ENCODE assay signal across 24 cellular contexts in the genomic region with DNA sequence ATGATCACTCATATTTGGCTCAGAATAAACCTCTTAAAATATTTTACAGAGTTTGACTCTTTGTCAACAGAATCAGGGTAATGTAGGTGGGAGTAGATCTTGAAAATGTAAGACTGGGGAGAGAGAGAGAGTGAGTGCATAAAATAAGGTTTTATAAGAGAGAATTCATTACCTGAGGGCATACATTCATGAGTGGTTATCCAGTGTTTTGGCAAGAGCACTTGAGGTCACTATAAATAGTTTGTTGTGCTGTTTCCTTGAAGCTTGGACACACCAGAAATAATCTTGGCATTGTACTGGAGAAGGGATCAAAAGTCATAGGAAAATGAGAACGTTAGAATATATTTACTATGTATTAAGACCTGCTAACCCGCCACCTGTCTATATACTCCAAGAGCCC. TPM values are rescaled to one million over a fixed set of nuclear protein-coding genes. Genes with fewer than 3 reads are reported as not detected.
"Had no signal": no experiment of that assay in that cellular context is flagged by ENCODE, and none has a peak within 500 bp of the region (broad histone marks: within the 10 kb centered on the region; RNA-seq: fewer than 3 reads in every experiment).

No MANE protein-coding gene starts in this region.

- H3K4me3 ChIP-seq: cardiac muscle cell, SK-N-MC had no signal

- DNase-seq: activated B cell treated with CpG ODN at 0.5 μM for 24 hours; activated CD4-positive, alpha-beta T cell treated with anti-CD3 and anti-CD28 coated beads for 1 hour; activated CD4-positive, alpha-beta T cell treated with anti-CD3 and anti-CD28 coated beads, Interleukin-2, amount 10 ng/mL, durations not matched to agents 24 days and 14 days; activated CD4-positive, alpha-beta T cell treated with anti-CD3 and anti-CD28 coated beads, Interleukin-2, amount 50 U/mL, for 48 hours; activated CD8-positive, alpha-beta memory T cell treated with anti-CD3 and anti-CD28 coated beads, Interleukin-2, amount 10 ng/mL, durations not matched to agents 7 days and 5 days; activated effector memory CD4-positive, alpha-beta T cell treated with anti-CD3 and anti-CD28 coated beads, Interleukin-2, amount 50 U/mL, for 16 hours; activated naive CD4-positive, alpha-beta T cell treated with Interleukin-2 at 50 U/mL for 16 hours; activated T-cell treated with anti-CD3 and anti-CD28 coated beads, Interleukin-2, amount 50 U/mL, for 24 hours; amygdala; MM.1S; NCI-H1105 treated with DMSO at 0.1 percent for 48 hours; NCI-H1436 treated with DMSO at 0.1 percent for 48 hours; NCI-H187; NCI-H2081 treated with DMSO at 0.1 percent for 48 hours; NCI-H446; NCI-H524; SIG-M5; T-cell; T-helper 2 cell; T1000 had no signal

- H3K27ac ChIP-seq: cardiac muscle cell, SK-N-MC had no signal

- ATAC-seq: activated CD8-positive, alpha-beta memory T cell treated with anti-CD3 and anti-CD28 coated beads, Interleukin-2, amount 10 ng/mL, durations not matched to agents 7 days and 5 days; activated naive CD4-positive, alpha-beta T cell treated with anti-CD3 and anti-CD28 coated beads, Interleukin-2, amount 50 U/mL, for 72 hours; T-cell had no signal

- H3K36me3 ChIP-seq: cardiac muscle cell had no signal

- H3K27me3 ChIP-seq: cardiac muscle cell had no signal

RNA-seq across cellular contexts. Expression of a gene that starts 33.4 kb away (rescaled TPM):
- total RNA-seq: activated B cell treated with CpG ODN at 0.5 μM for 24 hours; activated CD4-positive, alpha-beta T cell treated with anti-CD3 and anti-CD28 coated beads, Interleukin-2, amount 10 ng/mL, durations not matched to agents 24 days and 14 days; activated CD8-positive, alpha-beta memory T cell treated with anti-CD3 and anti-CD28 coated beads, Interleukin-2, amount 10 ng/mL, durations not matched to agents 7 days and 5 days; activated naive CD4-positive, alpha-beta T cell treated with anti-CD3 and anti-CD28 coated beads, Interleukin-2, amount 50 U/mL, for 72 hours; astrocyte; cardiac muscle cell; T-cell had no signal
